19 cellular contexts compared by ENCODE assay signal in the genomic region with DNA sequence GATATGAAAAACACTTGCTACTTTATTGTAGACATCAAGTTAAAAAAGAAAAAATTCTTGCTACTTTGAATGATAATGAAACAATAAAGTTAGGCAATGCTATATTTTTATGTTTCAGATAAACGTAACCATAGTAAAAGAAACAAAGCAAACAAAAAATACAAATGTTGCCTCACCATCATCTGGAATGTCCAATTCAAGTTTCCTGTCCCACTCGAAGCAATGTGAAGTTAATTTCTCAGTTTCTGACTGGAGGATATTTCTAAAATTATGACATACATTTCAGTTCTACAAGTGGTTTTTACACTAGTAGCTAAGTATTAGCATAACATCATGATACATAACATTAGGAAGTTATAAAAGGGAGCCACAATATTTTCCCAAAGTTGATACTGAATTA. TPM values are rescaled to one million over a fixed set of nuclear protein-coding genes. Genes with fewer than 3 reads are reported as not detected.
DNase-seq lines count a peak whose midpoint lies in the region; ATAC-seq and TF ChIP-seq lines count a peak whose summit lies in the region.
"Had no signal": no experiment of that assay in that cellular context is flagged by ENCODE, and none has a peak within 500 bp of the region (broad histone marks: within the 10 kb centered on the region; RNA-seq: fewer than 3 reads in every experiment).

No MANE protein-coding gene starts in this region.

- no peak for ATAC-seq in CD8-positive, alpha-beta T cell
- ATAC-seq: GM23338 had no signal

- H3K36me3 Mint-ChIP-seq in CD8-positive, alpha-beta T cell = no peaks in the 10 kb centered on the region

- H3K4me1 ChIP-seq in ACC112 (ENCODE audit: control insufficient read depth, insufficient read depth, low read length, unreplicated experiment) (no peaks in the 10 kb centered on the region), GM23248 (ENCODE audit: insufficient read depth) (no peaks in the 10 kb centered on the region)
- no peaks in the 10 kb centered on the region for H3K4me1 ChIP-seq in CD8-positive, alpha-beta T cell (ENCODE audit: insufficient read depth, low read length)

- H2AFZ ChIP-seq in ACC112 (ENCODE audit: low read length, unreplicated experiment) (no peak overlapping the region), GM23248 (peak overlapping the region; percentile 45)
- H2AFZ ChIP-seq: GM23338 had no signal

- H4K20me1 ChIP-seq in GM23248 (ENCODE audit: insufficient read depth) = no peaks in the 10 kb centered on the region

- 41 to 48% methylated on average over 2 of the region's 2 CpGs for WGBS in GM23248 (ENCODE audit: low coverage in 1 of 2, low lambda C conversion rate in 2 of 2, missing lambda C conversion rate in 2 of 2), 2 experiments

- intact Hi-C loops in CD8-positive, alpha-beta T cell (cut with DNase I, micrococcal nuclease) = no loop called here

- H3K36me3 ChIP-seq in ACC112 (ENCODE audit: insufficient read depth, low read length) (peaks cover 4% of the 10 kb centered on the region; the same call in 1 of the 2 replicates), GM23248 (ENCODE audit: low read depth) (no peaks in the 10 kb centered on the region)
- no peaks in the 10 kb centered on the region for H3K36me3 ChIP-seq in CD8-positive, alpha-beta T cell (ENCODE audit: insufficient read depth, low read length)

- H3K79me2 ChIP-seq in ACC112 (ENCODE audit: control insufficient read depth, insufficient read depth, low read length, unreplicated experiment) (no peaks in the 10 kb centered on the region), GM23248 (ENCODE audit: insufficient read depth) (no peaks in the 10 kb centered on the region)

- no peaks in the 10 kb centered on the region for H3F3A ChIP-seq in GM23248 (ENCODE audit: insufficient read depth)

- H3K27ac ChIP-seq in ACC112 (ENCODE audit: low read depth, low read length) (peak overlapping the region; percentile 34; the same call in 1 of the 2 replicates), GM23248 (no peak overlapping the region)
- no peak overlapping the region for H3K27ac ChIP-seq in CD8-positive, alpha-beta T cell (ENCODE audit: low read depth, low read length)
- H3K27ac ChIP-seq: C4-2B, HL-60 had no signal

- H3K4me3 Mint-ChIP-seq in CD8-positive, alpha-beta T cell = no peak overlapping the region
- H3K4me3 Mint-ChIP-seq: CD4-positive, alpha-beta T cell; GM23338 had no signal

- no peak overlapping the region for H3K4me2 ChIP-seq in GM23248 (ENCODE audit: unreplicated experiment)
- H3K4me2 ChIP-seq: GM23338 had no signal

- POLR2A ChIA-PET in CD8-positive, alpha-beta T cell (lab: Charles Lee) = no interaction called here

- H3K4me3 ChIP-seq in ACC112 (ENCODE audit: low read depth, low read length) (no peak overlapping the region), GM23248 (no peak overlapping the region), cardiac fibroblast (replicated peaks in 1 of 2; ENCODE audit: low read depth in 2 of 2, low read length in 2 of 2) (no peak overlapping the region), fibroblast of pulmonary artery (replicated peaks; ENCODE audit: low read depth, low read length) (no peak overlapping the region)
- no peak overlapping the region for H3K4me3 ChIP-seq in CD8-positive, alpha-beta T cell (ENCODE audit: low read depth, low read length)
- H3K4me3 ChIP-seq: GM23338 had no signal

- no peaks in the 10 kb centered on the region for H3K27me3 ChIP-seq in ACC112 (ENCODE audit: insufficient read depth, low read length)
- H3K27me3 ChIP-seq in GM23248 (replicated peaks; ENCODE audit: insufficient read depth) = no peaks in the 10 kb centered on the region
- no peaks in the 10 kb centered on the region for H3K27me3 ChIP-seq in CD8-positive, alpha-beta T cell (ENCODE audit: insufficient read depth, low read length)

- no peak overlapping the region for H3K27ac Mint-ChIP-seq in CD8-positive, alpha-beta T cell
- H3K27ac Mint-ChIP-seq: CD4-positive, alpha-beta T cell; GM23338 had no signal

- no peaks in the 10 kb centered on the region for H3K9me2 ChIP-seq in GM23248 (ENCODE audit: insufficient read depth)

- no peak overlapping the region for H3K9ac ChIP-seq in GM23248

- no peaks in the 10 kb centered on the region for H3K4me1 Mint-ChIP-seq in CD8-positive, alpha-beta T cell (ENCODE audit: low read depth)
- H3K4me1 Mint-ChIP-seq: GM23338 had no signal

- CTCF ChIA-PET in CD8-positive, alpha-beta T cell (lab: Charles Lee) = interaction anchor here (1.0 kb wide), 1 partner anchor 10 kb away, joined by 3 read pairs; no protein-coding TSS in a partner anchor

- no peaks in the 10 kb centered on the region for H3K9me3 ChIP-seq in GM23248 (ENCODE audit: low read depth)
- H3K9me3 ChIP-seq in CD8-positive, alpha-beta T cell (ENCODE audit: low read length) = no peaks in the 10 kb centered on the region

- DNase-seq in GM23248 (no peak), cardiac fibroblast (ENCODE audit: low read depth in 2 of 2) (peak; percentile 32 to 50), fibroblast of pulmonary artery (ENCODE audit: low read depth) (peak; percentile 68), NOMO-1 (lab: John Stamatoyannopoulos, UW; ENCODE audit: unreplicated experiment in 2 of 2) (no peak), NCI-H1436 treated with DMSO at 0.1 percent for 48 hours (lab: John Stamatoyannopoulos, UW) (no peak), germinal center (ENCODE audit: low spot score) (no peak)
- DNase-seq in CD8-positive, alpha-beta T cell = no peak
- DNase-seq: 8988T; AML-193; CD4-positive, alpha-beta T cell; DMS153; DMS79; GDM1; HCEC 1CT; IMR-90 had no signal

- no peak for TF ChIP-seq CTCF in cardiac fibroblast (IDR thresholded peaks at IDR 0.05; ENCODE audit: low read depth, low read length)
- no peak for TF ChIP-seq CTCF in fibroblast of pulmonary artery (IDR thresholded peaks at IDR 0.05; ENCODE audit: low read length, missing control alignments)
- TF ChIP-seq CTCF in CD8-positive, alpha-beta T cell (IDR thresholded peaks at IDR 0.05) = no peak

- in situ Hi-C loops in GM23248 (cut with MboI) = no loop called here

- H3K27me3 Mint-ChIP-seq in CD8-positive, alpha-beta T cell (ENCODE audit: low read depth) = no peaks in the 10 kb centered on the region
- H3K27me3 Mint-ChIP-seq: CD4-positive, alpha-beta T cell had no signal

- no peaks in the 10 kb centered on the region for H3K9me3 Mint-ChIP-seq in CD8-positive, alpha-beta T cell
- H3K9me3 Mint-ChIP-seq: CD4-positive, alpha-beta T cell; GM23338 had no signal

RNA-seq across cellular contexts. Expression of gene DLGAP5, which starts 20.9 kb away (rescaled TPM):
- total RNA-seq in GM23248 (2014; rRNA removed; shearing (Covaris generic)) = 11.0 and 13.5 TPM in 2 replicates
- 15.5 and 17.8 TPM in 2 replicates for polyA plus RNA-seq in GM23248 (2016; fragmentation: Nextera tagmentation; extraction: Ambion mirVana)
- under 1 TPM in 1 of 2 experiments, not detected in 1; 0.54 TPM for total RNA-seq in CD8-positive, alpha-beta T cell

RNA-seq across cellular contexts. Expression of gene LGALS3, which starts 41.5 kb away (rescaled TPM):
- total RNA-seq in GM23248 (2014; rRNA removed; shearing (Covaris generic)) = 297 and 363 TPM in 2 replicates
- polyA plus RNA-seq in GM23248 (2016; fragmentation: Nextera tagmentation; extraction: Ambion mirVana) = 541 and 553 TPM in 2 replicates
- total RNA-seq in CD8-positive, alpha-beta T cell = 1 to 10 TPM; 7.5 to 7.8 TPM

Comparison
In these comparisons a context has a peak if more than half of its experiments do, and no peak if none do; other contexts are left out.
1. DNase-seq: peak in cardiac fibroblast (2 of 2) and fibroblast of pulmonary artery (single experiment); none in GM23248 (single experiment), NOMO-1 (0 of 2), NCI-H1436 treated with DMSO at 0.1 percent for 48 hours (single experiment), germinal center (single experiment) and CD8-positive, alpha-beta T cell (0 of 7).
2. RNA of gene LGALS3, which starts 41.5 kb away (total RNA-seq): 297 to 363 TPM in GM23248; 7.5 to 7.8 TPM in CD8-positive, alpha-beta T cell; every median in the first group is over 10 times any median in the second.